8 cellular contexts compared by ENCODE assay signal in genomic region chr13:50909605-50910482, GRCh38. TPM values are rescaled to one million over a fixed set of nuclear protein-coding genes. Genes with fewer than 3 reads are reported as not detected.
DNase-seq lines count a peak whose midpoint lies in the region; ATAC-seq and TF ChIP-seq lines count a peak whose summit lies in the region.

TSS of gene RNASEH2B (plus strand) at chr13:50909791. CDS start at chr13:50910077, 286 bp downstream.

- H3K9ac ChIP-seq in neuronal stem cell (ENCODE audit: low read depth, low read length, poor library complexity): peak within 1 kb of the TSS; percentile 75

- no peak within 1 kb of the TSS for H2BK12ac ChIP-seq in neuronal stem cell (ENCODE audit: low read length)

- H3K36me3 ChIP-seq in neuronal stem cell (replicated peaks in 1 of 2; ENCODE audit: control insufficient read depth in 2 of 2, insufficient read depth in 2 of 2, low read length in 2 of 2): no peaks in the 10 kb centered on the region
- no peaks in the 10 kb centered on the region for H3K36me3 ChIP-seq in suprapubic skin

- no peaks in the 10 kb centered on the region for H3K9me3 ChIP-seq in neuronal stem cell (replicated peaks in 1 of 2; ENCODE audit: control insufficient read depth in 2 of 2, insufficient read depth in 1 of 2, low read depth in 1 of 2, low read length in 2 of 2)
- H3K9me3 ChIP-seq in suprapubic skin: no peaks in the 10 kb centered on the region

- H2AFZ ChIP-seq in neuronal stem cell (ENCODE audit: low read length): peak within 1 kb of the TSS; percentile 92

- TF ChIP-seq EP300 in Ishikawa (IDR thresholded peaks at IDR 0.05; ENCODE audit: borderline replicate concordance) (0 out of 2 replicates have a peak, but pooled peaks have one; percentile 7), suprapubic skin (IDR thresholded peaks at IDR 0.05) (no peak)

- no peaks in the 10 kb centered on the region for H3K27me3 ChIP-seq in neuronal stem cell (ENCODE audit: control insufficient read depth in 3 of 3, insufficient read depth in 3 of 3, low read depth in 1 of 3, low read length in 3 of 3)
- H3K27me3 ChIP-seq in suprapubic skin: no peaks in the 10 kb centered on the region

- H3K14ac ChIP-seq in neuronal stem cell (ENCODE audit: low read length): no peak within 1 kb of the TSS

- WGBS in neuronal stem cell (ENCODE audit: extremely low coverage in 2 of 2, insufficient read length in 2 of 2, insufficient replicate concordance in 1 of 2), 2 donors: no CpG with 5 or more reads among the region's 107 CpGs
- WGBS in suprapubic skin: under 1% methylated on average over 44 of the region's 107 CpGs

- DNase-seq in DMS79 treated with DMSO at 0.1 percent for 48 hours (lab: John Stamatoyannopoulos, UW) (peak; percentile 74), SHP77 (lab: John Stamatoyannopoulos, UW) (peak; percentile 74 to 82), activated gamma-delta T cell (lab: John Stamatoyannopoulos, UW) (peak; percentile 61), foreskin fibroblast (peak; percentile 47 to 83), neuronal stem cell (ENCODE audit: low spot score) (peak; percentile 56), suprapubic skin (ENCODE audit: low spot score in 2 of 2) (peak; percentile 75 to 82)

- TF ChIP-seq CTCF in foreskin fibroblast (IDR thresholded peaks at IDR 0.05; ENCODE audit: low read depth, low read length) (no peak), suprapubic skin (IDR thresholded peaks at IDR 0.05) (no peak)

- H4K8ac ChIP-seq in neuronal stem cell (ENCODE audit: low read depth, low read length): no peak within 1 kb of the TSS

- peak within 1 kb of the TSS; percentile 76 for H3K4me2 ChIP-seq in neuronal stem cell (ENCODE audit: insufficient read depth, low read length, poor library complexity, severe bottlenecking)

- H2BK5ac ChIP-seq in neuronal stem cell (ENCODE audit: low read length): peak within 1 kb of the TSS; percentile 67

- H2AK5ac ChIP-seq in neuronal stem cell (ENCODE audit: low read depth, low read length): peak within 1 kb of the TSS; percentile 18

- H3K4me3 ChIP-seq in foreskin fibroblast (ENCODE audit: low read depth in 1 of 2, low read length in 2 of 2) (peak within 1 kb of the TSS; percentile 60 to 83), neuronal stem cell (ENCODE audit: low read length in 2 of 2) (peak within 1 kb of the TSS; percentile 64 to 82), suprapubic skin (peak within 1 kb of the TSS; percentile 76)

- peak within 1 kb of the TSS; percentile 56 for H2BK120ac ChIP-seq in neuronal stem cell (ENCODE audit: low read depth, low read length)

- peak; percentile 67 for ATAC-seq in GM21529 (IDR thresholded peaks at IDR 0.05; ENCODE audit: unreplicated experiment)

- H3K18ac ChIP-seq in neuronal stem cell (ENCODE audit: low read length): peak within 1 kb of the TSS; percentile 92

- no peak for TF ChIP-seq RAD21 in Ishikawa (IDR thresholded peaks at IDR 0.05; ENCODE audit: low read depth)

- H3K4me1 ChIP-seq in neuronal stem cell (ENCODE audit: control insufficient read depth in 2 of 2, insufficient read depth in 1 of 2, low read depth in 1 of 2, low read length in 2 of 2): peaks cover 4 to 11% of the 10 kb centered on the region in 2 donors
- H3K4me1 ChIP-seq in suprapubic skin: peaks cover 23% of the 10 kb centered on the region

- peak; percentile 29 to 72 for TF ChIP-seq POLR2A in suprapubic skin (IDR thresholded peaks at IDR 0.05)

- peak within 1 kb of the TSS; percentile 86 for H3K4ac ChIP-seq in neuronal stem cell (ENCODE audit: low read length)

- peak within 1 kb of the TSS; percentile 14 for H2BK15ac ChIP-seq in neuronal stem cell (ENCODE audit: low read length)

- H4K91ac ChIP-seq in neuronal stem cell (ENCODE audit: low read depth, low read length, poor library complexity): no peak within 1 kb of the TSS

- H3K79me1 ChIP-seq in neuronal stem cell (ENCODE audit: low read depth, low read length): no peaks in the 10 kb centered on the region

- no peak within 1 kb of the TSS for H3K27ac ChIP-seq in neuronal stem cell (replicated peaks; ENCODE audit: low read length)
- peak within 1 kb of the TSS; percentile 77 for H3K27ac ChIP-seq in suprapubic skin

- H3K23ac ChIP-seq in neuronal stem cell (ENCODE audit: low read depth, low read length, poor library complexity): peak within 1 kb of the TSS; percentile 61

TF ChIP-seq in Ishikawa, 13 proteins besides CTCF, POLR2A, EP300 and RAD21:
- TF ChIP-seq CREB1 (IDR thresholded peaks at IDR 0.05; ENCODE audit: low read depth): peak; percentile 38; the same call in 1 of the 2 replicates
- TF ChIP-seq NFIC (IDR thresholded peaks at IDR 0.05): no peak
- no peak for TF ChIP-seq EGR1 (IDR thresholded peaks at IDR 0.05)
- TF ChIP-seq TEAD4 (IDR thresholded peaks at IDR 0.05): no peak
- peak; percentile 91 for TF ChIP-seq MAX (IDR thresholded peaks at IDR 0.05)
- TF ChIP-seq YY1 (IDR thresholded peaks at IDR 0.05; ENCODE audit: low read depth): peak; percentile 87
- TF ChIP-seq REST (IDR thresholded peaks at IDR 0.05; ENCODE audit: low read depth): no peak
- no peak for TF ChIP-seq TCF12 (IDR thresholded peaks at IDR 0.05; ENCODE audit: low read depth)
- TF ChIP-seq USF1 (IDR thresholded peaks at IDR 0.05): peak; percentile 79
- TF ChIP-seq TAF1 (IDR thresholded peaks at IDR 0.05; ENCODE audit: low read depth): peak; percentile 71
- no peak for TF ChIP-seq FOXM1 (IDR thresholded peaks at IDR 0.05; ENCODE audit: borderline replicate concordance, low read depth)
- TF ChIP-seq CEBPB (IDR thresholded peaks at IDR 0.05): no peak
- TF ChIP-seq ZBTB7A (IDR thresholded peaks at IDR 0.05; ENCODE audit: low read depth): no peak

RNA-seq across cellular contexts. Expression of gene RNASEH2B, which starts in this region (rescaled TPM):
- 27.8 TPM for polyA plus RNA-seq in neuronal stem cell (2013, experiment 1 of 2)
- polyA plus RNA-seq in neuronal stem cell (2013, experiment 2 of 2): 26.3 TPM
- total RNA-seq in suprapubic skin: 10 to 100 TPM; 11.0 to 39.9 (median 21.7) TPM
